In the genomic region with DNA sequence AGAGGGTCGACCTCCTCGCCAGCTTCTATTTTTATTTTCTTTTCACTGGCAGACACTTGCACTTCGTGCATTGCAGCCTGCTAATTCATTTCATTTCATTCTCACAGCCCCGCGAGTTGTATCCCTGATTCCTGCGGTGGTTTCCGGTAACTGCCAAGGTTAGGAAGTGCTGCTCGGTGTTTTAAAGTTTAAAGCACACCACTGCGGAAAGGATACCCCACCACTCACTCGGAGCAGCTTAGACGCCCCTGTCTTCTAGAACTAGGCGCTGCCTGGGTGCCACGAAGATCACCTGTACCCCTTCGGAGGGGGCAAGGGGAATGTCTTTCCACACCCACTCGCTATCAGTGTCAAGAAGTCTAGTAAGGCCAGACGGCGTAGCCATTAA, we compare ENCODE assay signal across 1 cellular context.
TF ChIP-seq lines count a peak whose summit lies in the region.

No MANE protein-coding gene starts in this region.

TF ChIP-seq in HepG2, 621 proteins besides CTCF, POLR2A, EP300 and RAD21 (continued from another document):
- TF ChIP-seq ZNF703 (CRISPR knock-in tag; IDR thresholded peaks at IDR 0.05; ENCODE audit: borderline replicate concordance) (0 out of 2 replicates have a peak, but pooled peaks have one; percentile 7), ZNF17 (CRISPR knock-in tag; IDR thresholded peaks at IDR 0.05) (peak; percentile 76; the same call in 1 of the 2 replicates), ZNF20 (CRISPR knock-in tag; IDR thresholded peaks at IDR 0.05) (0 out of 2 replicates have a peak, but pooled peaks have one; percentile 28), ELF4 (CRISPR knock-in tag; IDR thresholded peaks at IDR 0.05; ENCODE audit: borderline replicate concordance) (0 out of 2 replicates have a peak, but pooled peaks have one; percentile 89), ASH2L (IDR thresholded peaks at IDR 0.05; ENCODE audit: insufficient read length, low read depth, low read length) (peak; percentile 1), SNAI1 (CRISPR knock-in tag; IDR thresholded peaks at IDR 0.05; ENCODE audit: borderline replicate concordance) (0 out of 2 replicates have a peak, but pooled peaks have one; percentile 57), ZNF713 (CRISPR knock-in tag; IDR thresholded peaks at IDR 0.05) (no peak), WIZ (CRISPR knock-in tag; IDR thresholded peaks at IDR 0.05) (0 out of 2 replicates have a peak, but pooled peaks have one; percentile 0), ZNF782 (CRISPR knock-in tag; IDR thresholded peaks at IDR 0.05; ENCODE audit: borderline replicate concordance) (no peak), BRCA1 (CRISPR knock-in tag; IDR thresholded peaks at IDR 0.05) (0 out of 2 replicates have a peak, but pooled peaks have one; percentile 3), NR2F2 (IDR thresholded peaks at IDR 0.05; ENCODE audit: borderline replicate concordance, low read depth) (no peak), CSRNP1 (CRISPR knock-in tag; IDR thresholded peaks at IDR 0.05) (peak; percentile 45; the same call in 1 of the 2 replicates), THRA (CRISPR knock-in tag; IDR thresholded peaks at IDR 0.05; ENCODE audit: borderline replicate concordance) (0 out of 2 replicates have a peak, but pooled peaks have one; percentile 2), NR1H2 (CRISPR knock-in tag; IDR thresholded peaks at IDR 0.05; ENCODE audit: borderline replicate concordance, low read depth) (no peak), ZSCAN5A (CRISPR knock-in tag; IDR thresholded peaks at IDR 0.05; ENCODE audit: borderline replicate concordance) (0 out of 2 replicates have a peak, but pooled peaks have one; percentile 9), ZNF652 (CRISPR knock-in tag; IDR thresholded peaks at IDR 0.05; ENCODE audit: borderline replicate concordance, low read depth) (no peak), ZNF138 (CRISPR knock-in tag; IDR thresholded peaks at IDR 0.05; ENCODE audit: low read depth) (peak; percentile 19; the same call in 1 of the 2 replicates), FOXO4 (CRISPR knock-in tag; conservative IDR thresholded peaks at IDR 0.05) (0 out of 2 replicates have a peak, but pooled peaks have one; percentile 51), ZBTB7B (CRISPR knock-in tag; IDR thresholded peaks at IDR 0.05) (0 out of 2 replicates have a peak, but pooled peaks have one; percentile 15), KDM6A (CRISPR knock-in tag; IDR thresholded peaks at IDR 0.05; ENCODE audit: low read depth) (no peak), AKAP8 (CRISPR knock-in tag; IDR thresholded peaks at IDR 0.05) (0 out of 2 replicates have a peak, but pooled peaks have one; percentile 22), SNAPC2 (CRISPR knock-in tag; IDR thresholded peaks at IDR 0.05) (0 out of 2 replicates have a peak, but pooled peaks have one; percentile 26), KDM5A (IDR thresholded peaks at IDR 0.05; ENCODE audit: borderline replicate concordance, low read length) (peak; percentile 70; the same call in 1 of the 2 replicates), SAFB2 (CRISPR knock-in tag; IDR thresholded peaks at IDR 0.05; ENCODE audit: borderline replicate concordance, low read depth) (0 out of 2 replicates have a peak, but pooled peaks have one; percentile 40), ZNF367 (CRISPR knock-in tag; IDR thresholded peaks at IDR 0.05; ENCODE audit: borderline replicate concordance) (peak; percentile 18; the same call in 1 of the 2 replicates), ZFY (CRISPR knock-in tag; IDR thresholded peaks at IDR 0.05) (0 out of 2 replicates have a peak, but pooled peaks have one; percentile 31), ZNF614 (CRISPR knock-in tag; IDR thresholded peaks at IDR 0.05; ENCODE audit: borderline replicate concordance) (no peak), ZNF224 (CRISPR knock-in tag; IDR thresholded peaks at IDR 0.05) (0 out of 2 replicates have a peak, but pooled peaks have one; percentile 21)
- TF ChIP-seq, protein P1, sequence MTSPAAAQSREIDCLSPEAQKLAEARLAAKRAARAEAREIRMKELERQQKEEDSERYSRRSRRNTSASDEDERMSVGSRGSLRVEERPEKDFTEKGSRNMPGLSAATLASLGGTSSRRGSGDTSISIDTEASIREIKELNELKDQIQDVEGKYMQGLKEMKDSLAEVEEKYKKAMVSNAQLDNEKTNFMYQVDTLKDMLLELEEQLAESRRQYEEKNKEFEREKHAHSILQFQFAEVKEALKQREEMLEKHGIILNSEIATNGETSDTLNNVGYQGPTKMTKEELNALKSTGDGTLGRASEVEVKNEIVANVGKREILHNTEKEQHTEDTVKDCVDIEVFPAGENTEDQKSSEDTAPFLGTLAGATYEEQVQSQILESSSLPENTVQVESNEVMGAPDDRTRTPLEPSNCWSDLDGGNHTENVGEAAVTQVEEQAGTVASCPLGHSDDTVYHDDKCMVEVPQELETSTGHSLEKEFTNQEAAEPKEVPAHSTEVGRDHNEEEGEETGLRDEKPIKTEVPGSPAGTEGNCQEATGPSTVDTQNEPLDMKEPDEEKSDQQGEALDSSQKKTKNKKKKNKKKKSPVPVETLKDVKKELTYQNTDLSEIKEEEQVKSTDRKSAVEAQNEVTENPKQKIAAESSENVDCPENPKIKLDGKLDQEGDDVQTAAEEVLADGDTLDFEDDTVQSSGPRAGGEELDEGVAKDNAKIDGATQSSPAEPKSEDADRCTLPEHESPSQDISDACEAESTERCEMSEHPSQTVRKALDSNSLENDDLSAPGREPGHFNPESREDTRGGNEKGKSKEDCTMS (CRISPR knock-in tag; conservative IDR thresholded peaks at IDR 0.05) = no peak
- TF ChIP-seq, protein P2, sequence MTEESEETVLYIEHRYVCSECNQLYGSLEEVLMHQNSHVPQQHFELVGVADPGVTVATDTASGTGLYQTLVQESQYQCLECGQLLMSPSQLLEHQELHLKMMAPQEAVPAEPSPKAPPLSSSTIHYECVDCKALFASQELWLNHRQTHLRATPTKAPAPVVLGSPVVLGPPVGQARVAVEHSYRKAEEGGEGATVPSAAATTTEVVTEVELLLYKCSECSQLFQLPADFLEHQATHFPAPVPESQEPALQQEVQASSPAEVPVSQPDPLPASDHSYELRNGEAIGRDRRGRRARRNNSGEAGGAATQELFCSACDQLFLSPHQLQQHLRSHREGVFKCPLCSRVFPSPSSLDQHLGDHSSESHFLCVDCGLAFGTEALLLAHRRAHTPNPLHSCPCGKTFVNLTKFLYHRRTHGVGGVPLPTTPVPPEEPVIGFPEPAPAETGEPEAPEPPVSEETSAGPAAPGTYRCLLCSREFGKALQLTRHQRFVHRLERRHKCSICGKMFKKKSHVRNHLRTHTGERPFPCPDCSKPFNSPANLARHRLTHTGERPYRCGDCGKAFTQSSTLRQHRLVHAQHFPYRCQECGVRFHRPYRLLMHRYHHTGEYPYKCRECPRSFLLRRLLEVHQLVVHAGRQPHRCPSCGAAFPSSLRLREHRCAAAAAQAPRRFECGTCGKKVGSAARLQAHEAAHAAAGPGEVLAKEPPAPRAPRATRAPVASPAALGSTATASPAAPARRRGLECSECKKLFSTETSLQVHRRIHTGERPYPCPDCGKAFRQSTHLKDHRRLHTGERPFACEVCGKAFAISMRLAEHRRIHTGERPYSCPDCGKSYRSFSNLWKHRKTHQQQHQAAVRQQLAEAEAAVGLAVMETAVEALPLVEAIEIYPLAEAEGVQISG (CRISPR knock-in tag; IDR thresholded peaks at IDR 0.05) = no peak
- TF ChIP-seq, protein P3, sequence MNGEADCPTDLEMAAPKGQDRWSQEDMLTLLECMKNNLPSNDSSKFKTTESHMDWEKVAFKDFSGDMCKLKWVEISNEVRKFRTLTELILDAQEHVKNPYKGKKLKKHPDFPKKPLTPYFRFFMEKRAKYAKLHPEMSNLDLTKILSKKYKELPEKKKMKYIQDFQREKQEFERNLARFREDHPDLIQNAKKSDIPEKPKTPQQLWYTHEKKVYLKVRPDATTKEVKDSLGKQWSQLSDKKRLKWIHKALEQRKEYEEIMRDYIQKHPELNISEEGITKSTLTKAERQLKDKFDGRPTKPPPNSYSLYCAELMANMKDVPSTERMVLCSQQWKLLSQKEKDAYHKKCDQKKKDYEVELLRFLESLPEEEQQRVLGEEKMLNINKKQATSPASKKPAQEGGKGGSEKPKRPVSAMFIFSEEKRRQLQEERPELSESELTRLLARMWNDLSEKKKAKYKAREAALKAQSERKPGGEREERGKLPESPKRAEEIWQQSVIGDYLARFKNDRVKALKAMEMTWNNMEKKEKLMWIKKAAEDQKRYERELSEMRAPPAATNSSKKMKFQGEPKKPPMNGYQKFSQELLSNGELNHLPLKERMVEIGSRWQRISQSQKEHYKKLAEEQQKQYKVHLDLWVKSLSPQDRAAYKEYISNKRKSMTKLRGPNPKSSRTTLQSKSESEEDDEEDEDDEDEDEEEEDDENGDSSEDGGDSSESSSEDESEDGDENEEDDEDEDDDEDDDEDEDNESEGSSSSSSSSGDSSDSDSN (CRISPR knock-in tag; IDR thresholded peaks at IDR 0.05) = peak; percentile 28; the same call in 1 of the 2 replicates
TF ChIP-seq in HepG2: peak in this region for 22.
